ENCODE assay signal across 1 cellular context in genomic region chr3:136893848-136894443, GRCh38.
TF ChIP-seq lines count a peak whose summit lies in the region.

No MANE protein-coding gene starts in this region.

TF ChIP-seq in IMR-90, 13 proteins besides CTCF, POLR2A, EP300 and RAD21 (continued from another document):
- TF ChIP-seq USF2 (IDR thresholded peaks at IDR 0.05; ENCODE audit: low read depth, low read length), result no peak
- no peak for TF ChIP-seq MAZ (IDR thresholded peaks at IDR 0.05; ENCODE audit: borderline replicate concordance, low read depth, low read length)
- peak; percentile 44; the same call in 1 of the 2 replicates for TF ChIP-seq BHLHE40 (IDR thresholded peaks at IDR 0.05; ENCODE audit: low read depth, low read length)
- TF ChIP-seq ELK1 (IDR thresholded peaks at IDR 0.05; ENCODE audit: borderline replicate concordance, low read depth, low read length), result no peak
- peak; percentile 92 for TF ChIP-seq CEBPB (IDR thresholded peaks at IDR 0.05; ENCODE audit: low read depth, low read length)
- TF ChIP-seq FOS (IDR thresholded peaks at IDR 0.05; ENCODE audit: low read depth, low read length), result peak; percentile 75
- TF ChIP-seq CHD1 (IDR thresholded peaks at IDR 0.05; ENCODE audit: low read depth, low read length), result no peak
- no peak for TF ChIP-seq SMC3 (IDR thresholded peaks at IDR 0.05; ENCODE audit: low read depth, low read length)
- peak; percentile 72 for TF ChIP-seq RCOR1 (IDR thresholded peaks at IDR 0.05; ENCODE audit: insufficient replicate concordance, low read length)
- TF ChIP-seq RFX5 (IDR thresholded peaks at IDR 0.05; ENCODE audit: low read depth, low read length), result 0 out of 2 replicates have a peak, but pooled peaks have one; percentile 11
